ENCODE assay signal across 1 cellular context in genomic region chr11:118202599-118203422, GRCh38.
A peak's percentile ranks its signal among the peaks of the same experiment; 100 is the strongest.
TF ChIP-seq lines count a peak whose summit lies in the region.

No MANE protein-coding gene starts in this region.

TF ChIP-seq in HepG2, 621 proteins besides CTCF, POLR2A, EP300 and RAD21 (continued from another document and continues in another):
- TF ChIP-seq BCL6 (CRISPR knock-in tag; IDR thresholded peaks at IDR 0.05) (peak; percentile 72), KDM6A (CRISPR knock-in tag; IDR thresholded peaks at IDR 0.05; ENCODE audit: low read depth) (peak; percentile 97), HOXA3 (CRISPR knock-in tag; IDR thresholded peaks at IDR 0.05) (peak; percentile 84; the same call in 1 of the 2 replicates), ZNF841 (CRISPR knock-in tag; IDR thresholded peaks at IDR 0.05; ENCODE audit: borderline replicate concordance) (no peak), NFKB2 (CRISPR knock-in tag; IDR thresholded peaks at IDR 0.05; ENCODE audit: borderline replicate concordance) (no peak; the same call in 1 of the 2 replicates), ZHX1 (CRISPR knock-in tag; IDR thresholded peaks at IDR 0.05; ENCODE audit: low read depth) (no peak), PCBP1 (IDR thresholded peaks at IDR 0.05; ENCODE audit: borderline replicate concordance, low read depth, low read length) (no peak), RXRA (CRISPR knock-in tag; IDR thresholded peaks at IDR 0.05) (peak; percentile 91), HNRNPL (IDR thresholded peaks at IDR 0.05; ENCODE audit: low read depth, low read length) (no peak), ZNF883 (CRISPR knock-in tag; IDR thresholded peaks at IDR 0.05; ENCODE audit: not compliant biosample characterization) (peak; percentile 27), MLX (CRISPR knock-in tag; IDR thresholded peaks at IDR 0.05) (peak; percentile 33), HOXA5 (CRISPR knock-in tag; IDR thresholded peaks at IDR 0.05) (no peak), PATZ1 (CRISPR knock-in tag; IDR thresholded peaks at IDR 0.05) (peak; percentile 59), SMC3 (IDR thresholded peaks at IDR 0.05; ENCODE audit: low read length) (peak; percentile 29; the same call in 1 of the 2 replicates), CCDC6 (CRISPR knock-in tag; IDR thresholded peaks at IDR 0.05) (peak; percentile 23; the same call in 1 of the 2 replicates), ATF5 (CRISPR knock-in tag; IDR thresholded peaks at IDR 0.05; ENCODE audit: low read depth) (no peak), STAT6 (CRISPR knock-in tag; IDR thresholded peaks at IDR 0.05; ENCODE audit: borderline replicate concordance) (peak; percentile 59; the same call in 1 of the 2 replicates), KLF9 (CRISPR knock-in tag; IDR thresholded peaks at IDR 0.05; ENCODE audit: low read depth) (no peak), ZFX (CRISPR knock-in tag; IDR thresholded peaks at IDR 0.05; ENCODE audit: low read depth) (peak; percentile 81), ZNF33A (CRISPR knock-in tag; IDR thresholded peaks at IDR 0.05; ENCODE audit: borderline replicate concordance) (no peak; the same call in 1 of the 2 replicates), KIAA2018 (CRISPR knock-in tag; IDR thresholded peaks at IDR 0.05; ENCODE audit: borderline replicate concordance) (no peak), IRX3 (CRISPR knock-in tag; IDR thresholded peaks at IDR 0.05; ENCODE audit: borderline replicate concordance, low read depth) (0 out of 2 replicates have a peak, but pooled peaks have one; percentile 52), FOXK1 (CRISPR knock-in tag; IDR thresholded peaks at IDR 0.05; ENCODE audit: borderline replicate concordance, low read depth) (peak; percentile 68; the same call in 1 of the 2 replicates), ZNF552 (CRISPR knock-in tag; IDR thresholded peaks at IDR 0.05; ENCODE audit: borderline replicate concordance) (no peak)
- TF ChIP-seq, protein P1, sequence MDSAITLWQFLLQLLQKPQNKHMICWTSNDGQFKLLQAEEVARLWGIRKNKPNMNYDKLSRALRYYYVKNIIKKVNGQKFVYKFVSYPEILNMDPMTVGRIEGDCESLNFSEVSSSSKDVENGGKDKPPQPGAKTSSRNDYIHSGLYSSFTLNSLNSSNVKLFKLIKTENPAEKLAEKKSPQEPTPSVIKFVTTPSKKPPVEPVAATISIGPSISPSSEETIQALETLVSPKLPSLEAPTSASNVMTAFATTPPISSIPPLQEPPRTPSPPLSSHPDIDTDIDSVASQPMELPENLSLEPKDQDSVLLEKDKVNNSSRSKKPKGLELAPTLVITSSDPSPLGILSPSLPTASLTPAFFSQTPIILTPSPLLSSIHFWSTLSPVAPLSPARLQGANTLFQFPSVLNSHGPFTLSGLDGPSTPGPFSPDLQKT (CRISPR knock-in tag; IDR thresholded peaks at IDR 0.05; ENCODE audit: borderline replicate concordance), result no peak
- TF ChIP-seq, protein P2, sequence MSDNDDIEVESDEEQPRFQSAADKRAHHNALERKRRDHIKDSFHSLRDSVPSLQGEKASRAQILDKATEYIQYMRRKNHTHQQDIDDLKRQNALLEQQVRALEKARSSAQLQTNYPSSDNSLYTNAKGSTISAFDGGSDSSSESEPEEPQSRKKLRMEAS (IDR thresholded peaks at IDR 0.05), result peak; percentile 62
- TF ChIP-seq, protein P3, sequence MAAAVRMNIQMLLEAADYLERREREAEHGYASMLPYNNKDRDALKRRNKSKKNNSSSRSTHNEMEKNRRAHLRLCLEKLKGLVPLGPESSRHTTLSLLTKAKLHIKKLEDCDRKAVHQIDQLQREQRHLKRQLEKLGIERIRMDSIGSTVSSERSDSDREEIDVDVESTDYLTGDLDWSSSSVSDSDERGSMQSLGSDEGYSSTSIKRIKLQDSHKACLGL (CRISPR knock-in tag; IDR thresholded peaks at IDR 0.05), result no peak
- TF ChIP-seq, protein P4, sequence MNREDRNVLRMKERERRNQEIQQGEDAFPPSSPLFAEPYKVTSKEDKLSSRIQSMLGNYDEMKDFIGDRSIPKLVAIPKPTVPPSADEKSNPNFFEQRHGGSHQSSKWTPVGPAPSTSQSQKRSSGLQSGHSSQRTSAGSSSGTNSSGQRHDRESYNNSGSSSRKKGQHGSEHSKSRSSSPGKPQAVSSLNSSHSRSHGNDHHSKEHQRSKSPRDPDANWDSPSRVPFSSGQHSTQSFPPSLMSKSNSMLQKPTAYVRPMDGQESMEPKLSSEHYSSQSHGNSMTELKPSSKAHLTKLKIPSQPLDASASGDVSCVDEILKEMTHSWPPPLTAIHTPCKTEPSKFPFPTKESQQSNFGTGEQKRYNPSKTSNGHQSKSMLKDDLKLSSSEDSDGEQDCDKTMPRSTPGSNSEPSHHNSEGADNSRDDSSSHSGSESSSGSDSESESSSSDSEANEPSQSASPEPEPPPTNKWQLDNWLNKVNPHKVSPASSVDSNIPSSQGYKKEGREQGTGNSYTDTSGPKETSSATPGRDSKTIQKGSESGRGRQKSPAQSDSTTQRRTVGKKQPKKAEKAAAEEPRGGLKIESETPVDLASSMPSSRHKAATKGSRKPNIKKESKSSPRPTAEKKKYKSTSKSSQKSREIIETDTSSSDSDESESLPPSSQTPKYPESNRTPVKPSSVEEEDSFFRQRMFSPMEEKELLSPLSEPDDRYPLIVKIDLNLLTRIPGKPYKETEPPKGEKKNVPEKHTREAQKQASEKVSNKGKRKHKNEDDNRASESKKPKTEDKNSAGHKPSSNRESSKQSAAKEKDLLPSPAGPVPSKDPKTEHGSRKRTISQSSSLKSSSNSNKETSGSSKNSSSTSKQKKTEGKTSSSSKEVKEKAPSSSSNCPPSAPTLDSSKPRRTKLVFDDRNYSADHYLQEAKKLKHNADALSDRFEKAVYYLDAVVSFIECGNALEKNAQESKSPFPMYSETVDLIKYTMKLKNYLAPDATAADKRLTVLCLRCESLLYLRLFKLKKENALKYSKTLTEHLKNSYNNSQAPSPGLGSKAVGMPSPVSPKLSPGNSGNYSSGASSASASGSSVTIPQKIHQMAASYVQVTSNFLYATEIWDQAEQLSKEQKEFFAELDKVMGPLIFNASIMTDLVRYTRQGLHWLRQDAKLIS (CRISPR knock-in tag; IDR thresholded peaks at IDR 0.05), result 0 out of 2 replicates have a peak, but pooled peaks have one; percentile 55
